16 cellular contexts compared by ENCODE assay signal in the genomic region with DNA sequence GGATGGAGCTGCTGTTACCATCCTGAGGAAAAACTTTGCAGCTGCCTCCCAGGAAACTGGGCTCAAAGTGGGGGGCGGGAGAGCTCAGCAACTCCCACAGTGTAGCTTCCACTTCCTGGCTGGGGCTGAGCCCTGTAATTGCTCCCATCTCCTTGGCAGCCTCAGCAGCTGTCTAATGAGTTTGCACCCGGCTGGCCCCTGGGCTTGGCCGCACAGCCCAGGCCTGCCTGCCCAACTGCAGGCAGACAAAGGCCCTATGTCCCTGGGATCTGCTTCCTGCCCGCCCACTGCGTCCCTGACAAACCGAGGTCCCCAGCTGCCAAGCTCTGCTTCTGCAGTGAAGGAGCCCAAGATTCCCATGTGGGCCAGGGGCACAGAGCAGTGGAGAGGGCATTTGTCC. TPM values are rescaled to one million over a fixed set of nuclear protein-coding genes. Genes with fewer than 3 reads are reported as not detected.
A peak's percentile ranks its signal among the peaks of the same experiment; 100 is the strongest.
DNase-seq lines count a peak whose midpoint lies in the region; ATAC-seq and TF ChIP-seq lines count a peak whose summit lies in the region.
"Had no signal": no experiment of that assay in that cellular context is flagged by ENCODE, and none has a peak within 500 bp of the region (broad histone marks: within the 10 kb centered on the region; RNA-seq: fewer than 3 reads in every experiment).

No MANE protein-coding gene starts in this region.

- H3K27me3 ChIP-seq in heart right ventricle (no peaks in the 10 kb centered on the region), trophoblast cell (ENCODE audit: insufficient read depth, low read length) (no peaks in the 10 kb centered on the region), esophagus squamous epithelium (peaks cover 0 to 4% (median 0%) of the 10 kb centered on the region in 4 donors), smooth muscle cell (ENCODE audit: low read depth) (no peaks in the 10 kb centered on the region)
- H3K27me3 ChIP-seq: cardiac muscle cell had no signal

- intact Hi-C loops in heart right ventricle (cut with DNase I) = no loop called here
- intact Hi-C loops in esophagus squamous epithelium (cut with DNase I) = no loop called here

- no peak for TF ChIP-seq CTCF in RWPE1 (conservative IDR thresholded peaks at IDR 0.05; ENCODE audit: low read depth)
- TF ChIP-seq CTCF in heart right ventricle (IDR thresholded peaks at IDR 0.05) = no peak
- TF ChIP-seq CTCF in esophagus squamous epithelium (IDR thresholded peaks at IDR 0.05) = no peak
- TF ChIP-seq CTCF in smooth muscle cell (IDR thresholded peaks at IDR 0.05; ENCODE audit: borderline replicate concordance, insufficient read depth, poor library complexity, severe bottlenecking) = no peak

- peak overlapping the region; percentile 7 for H4K8ac ChIP-seq in trophoblast cell (ENCODE audit: low read depth, low read length)

- no peaks in the 10 kb centered on the region for H3K4me1 Mint-ChIP-seq in stimulated activated effector memory CD8-positive, alpha-beta T cell treated with anti-CD3 and anti-CD28 coated beads, Interleukin-12 subunit alpha, Interleukin-12 subunit beta, amount 100 ng/mL, for 72 hours

- peak overlapping the region; percentile 34 for H2BK120ac ChIP-seq in trophoblast cell (ENCODE audit: insufficient read depth, low read length, poor library complexity)

- no peak overlapping the region for H3K4me3 ChIP-seq in heart right ventricle
- no peak overlapping the region for H3K4me3 ChIP-seq in trophoblast cell (ENCODE audit: low read depth, low read length)
- no peak overlapping the region for H3K4me3 ChIP-seq in esophagus squamous epithelium
- no peak overlapping the region for H3K4me3 ChIP-seq in smooth muscle cell
- H3K4me3 ChIP-seq: cardiac muscle cell had no signal

- peaks cover 3% of the 10 kb centered on the region for H3K79me2 ChIP-seq in trophoblast cell (ENCODE audit: control insufficient read depth, insufficient read depth, low read length, poor library complexity)
- no peaks in the 10 kb centered on the region for H3K79me2 ChIP-seq in smooth muscle cell (ENCODE audit: low read depth)

- H3K36me3 ChIP-seq in heart right ventricle = no peaks in the 10 kb centered on the region
- H3K36me3 ChIP-seq in trophoblast cell (ENCODE audit: control insufficient read depth in 1 of 2, insufficient read depth in 2 of 2, low read length in 2 of 2) = no peaks in the 10 kb centered on the region
- H3K36me3 ChIP-seq in esophagus squamous epithelium = no peaks in the 10 kb centered on the region
- no peaks in the 10 kb centered on the region for H3K36me3 ChIP-seq in smooth muscle cell (ENCODE audit: low read depth)
- H3K36me3 ChIP-seq: cardiac muscle cell had no signal

- H3K9ac ChIP-seq in trophoblast cell (ENCODE audit: low read length) (no peak overlapping the region), smooth muscle cell (ENCODE audit: low read depth) (no peak overlapping the region)

- H3K14ac ChIP-seq in trophoblast cell (ENCODE audit: low read length) = peak overlapping the region; percentile 69

- POLR2A ChIA-PET in RWPE1 (lab: Yijun Ruan, JAX; ENCODE audit: low non-redundant PET) = no interaction called here

- peak overlapping the region; percentile 48 for H3K18ac ChIP-seq in trophoblast cell (ENCODE audit: low read length)

- H3K4me3 Mint-ChIP-seq in stimulated activated effector memory CD8-positive, alpha-beta T cell treated with anti-CD3 and anti-CD28 coated beads, Interleukin-12 subunit alpha, Interleukin-12 subunit beta, amount 100 ng/mL, for 72 hours = no peak overlapping the region
- H3K4me3 Mint-ChIP-seq: IgD-negative memory B cell had no signal

- H3K27ac ChIP-seq in RWPE1 (peak overlapping the region; percentile 83), heart right ventricle (peak overlapping the region in 2 of 10 donors; percentile 4 to 43), trophoblast cell (ENCODE audit: low read depth, low read length) (peak overlapping the region; percentile 37), esophagus squamous epithelium (no peak overlapping the region), smooth muscle cell (ENCODE audit: low read depth) (no peak overlapping the region)
- H3K27ac ChIP-seq: C4-2B, cardiac muscle cell had no signal

- CTCF ChIA-PET in RWPE1 (lab: Yijun Ruan, JAX) = interaction anchor here (0.6 to 0.7 kb wide), 2 partner anchors 20 to 62 kb away, joined by 3 to 4 read pairs; no protein-coding TSS in a partner anchor

- H2BK5ac ChIP-seq in trophoblast cell (ENCODE audit: low read depth, low read length, poor library complexity) = peak overlapping the region; percentile 18

- H3K4ac ChIP-seq in trophoblast cell (ENCODE audit: low read depth, low read length) = no peak overlapping the region

- H3F3A ChIP-seq in smooth muscle cell (ENCODE audit: low read depth) = peaks cover 10% of the 10 kb centered on the region

- H3K9me3 ChIP-seq in heart right ventricle (no peaks in the 10 kb centered on the region), trophoblast cell (ENCODE audit: insufficient read depth, low read depth, low read length) (no peaks in the 10 kb centered on the region), esophagus squamous epithelium (no peaks in the 10 kb centered on the region), smooth muscle cell (replicated peaks; ENCODE audit: low read depth) (no peaks in the 10 kb centered on the region)

- peaks cover 47% of the 10 kb centered on the region for H3K79me1 ChIP-seq in trophoblast cell (ENCODE audit: low read length)

- H2AK5ac ChIP-seq in trophoblast cell (ENCODE audit: low read length) = peak overlapping the region; percentile 70

- 44 to 52% methylated on average over 6 of the region's 6 CpGs for WGBS in heart right ventricle, 2 donors
- no CpG with 5 or more reads among the region's 6 CpGs for WGBS in trophoblast cell (ENCODE audit: extremely low coverage, insufficient coverage, insufficient read length)
- WGBS in esophagus squamous epithelium, 2 donors = 40% methylated on average over 2 of the region's 6 CpGs; no CpG with 5 or more reads in 1 of the 2 donors
- whole genome bisulfite sequencing in smooth muscle cell (ENCODE audit: low lambda C conversion rate) = 69% methylated on average over 6 of the region's 6 CpGs

- peak; percentile 9 to 44 (median 17) for ATAC-seq in heart right ventricle
- ATAC-seq in stimulated activated effector memory CD8-positive, alpha-beta T cell treated with anti-CD3 and anti-CD28 coated beads, Interleukin-12 subunit alpha, Interleukin-12 subunit beta, amount 100 ng/mL, for 72 hours = no peak

- H2BK12ac ChIP-seq in trophoblast cell (ENCODE audit: low read length) = peak overlapping the region; percentile 12

- peak; percentile 78 for DNase-seq in Daoy (ENCODE audit: low read depth)
- no peak for DNase-seq in RWPE1 (ENCODE audit: low spot score)
- DNase-seq in heart right ventricle = peak in 1 of 2 donors; percentile 31
- DNase-seq in trophoblast cell = no peak
- DNase-seq in stimulated activated effector memory CD8-positive, alpha-beta T cell treated with anti-CD3 and anti-CD28 coated beads, Interleukin-12 subunit alpha, Interleukin-12 subunit beta, amount 100 ng/mL, for 72 hours (ENCODE audit: low spot score in 2 of 2) = no peak
- no peak for DNase-seq in CD1c-positive myeloid dendritic cell (ENCODE audit: extremely low spot score)
- DNase-seq in esophagus squamous epithelium (lab: John Stamatoyannopoulos, UW) = no peak
- no peak for DNase-seq in smooth muscle cell (lab: John Stamatoyannopoulos, UW; ENCODE audit: unreplicated experiment)
- DNase-seq: activated CD4-positive, CD25-positive, alpha-beta regulatory T cell treated with anti-CD3 and anti-CD28 coated beads, Interleukin-2, amount 50 U/mL, for 72 hours; activated T-cell treated with anti-CD3 and anti-CD28 coated beads, Interleukin-2, amount 50 U/mL, for 48 hours; GOT3; SIG-M5 had no signal

- peaks cover 0 to 49% (median 23%) of the 10 kb centered on the region in 9 donors for H3K4me1 ChIP-seq in heart right ventricle
- H3K4me1 ChIP-seq in trophoblast cell (ENCODE audit: control insufficient read depth in 1 of 2, insufficient read depth in 2 of 2, low read length in 2 of 2) = peaks cover 47 to 52% of the 10 kb centered on the region in 2 experiments
- H3K4me1 ChIP-seq in esophagus squamous epithelium = peaks cover 0 to 44% (median 0%) of the 10 kb centered on the region in 3 donors
- H3K4me1 ChIP-seq in smooth muscle cell (ENCODE audit: low read depth) = peaks cover 2% of the 10 kb centered on the region

- no peaks in the 10 kb centered on the region for H3K36me3 Mint-ChIP-seq in stimulated activated effector memory CD8-positive, alpha-beta T cell treated with anti-CD3 and anti-CD28 coated beads, Interleukin-12 subunit alpha, Interleukin-12 subunit beta, amount 100 ng/mL, for 72 hours

- H3K27ac Mint-ChIP-seq in stimulated activated effector memory CD8-positive, alpha-beta T cell treated with anti-CD3 and anti-CD28 coated beads, Interleukin-12 subunit alpha, Interleukin-12 subunit beta, amount 100 ng/mL, for 72 hours = no peak overlapping the region
- H3K27ac Mint-ChIP-seq: IgD-negative memory B cell had no signal

- peak overlapping the region; percentile 64 for H4K91ac ChIP-seq in trophoblast cell (ENCODE audit: low read depth, low read length)

- no peaks in the 10 kb centered on the region for H3K9me3 Mint-ChIP-seq in stimulated activated effector memory CD8-positive, alpha-beta T cell treated with anti-CD3 and anti-CD28 coated beads, Interleukin-12 subunit alpha, Interleukin-12 subunit beta, amount 100 ng/mL, for 72 hours
- H3K9me3 Mint-ChIP-seq: IgD-negative memory B cell had no signal

- no peak overlapping the region for H4K12ac ChIP-seq in trophoblast cell (ENCODE audit: low read depth, low read length)

- no peak overlapping the region for H2AFZ ChIP-seq in trophoblast cell (ENCODE audit: insufficient read depth, low read length, poor library complexity)
- H2AFZ ChIP-seq in smooth muscle cell (ENCODE audit: low read depth) = no peak overlapping the region

- H3K23ac ChIP-seq in trophoblast cell (ENCODE audit: low read length) = no peak overlapping the region

- H4K20me1 ChIP-seq in smooth muscle cell (ENCODE audit: low read depth) = no peaks in the 10 kb centered on the region

- no peak overlapping the region for H3K4me2 ChIP-seq in trophoblast cell (ENCODE audit: low read length)
- H3K4me2 ChIP-seq in smooth muscle cell = no peak overlapping the region

- TF ChIP-seq POLR2A in esophagus squamous epithelium (IDR thresholded peaks at IDR 0.05) = no peak

RNA-seq across cellular contexts. Expression of a gene that starts 30.1 kb away (rescaled TPM):
- 0.40 TPM in 1 of 2 replicates, not detected in the other for total RNA-seq in Daoy (2014; rRNA removed; shearing (Covaris generic))
- total RNA-seq in heart right ventricle = 1 to 10 TPM in 3 of 10 donors, under 1 TPM in 3, not detected in 4; 0.30 to 8.5 (median 0.96) TPM
- 1 to 10 TPM in 1 of 2 donors, not detected in 1; 2.0 TPM for polyA plus RNA-seq in heart right ventricle
- polyA plus RNA-seq in trophoblast cell (2013) = 0.14 and 0.19 TPM in 2 replicates
- total RNA-seq in esophagus squamous epithelium = 10 to 100 TPM in 1 of 4 donors, 1 to 10 TPM in 2, under 1 TPM in 1; 0.35 to 18.3 (median 1.4) TPM
- total RNA-seq in smooth muscle cell = not detected in 2 replicates
- polyA plus RNA-seq in smooth muscle cell = not detected in 2 replicates
- total RNA-seq: skeletal muscle tissue had no signal
- polyA plus RNA-seq: IgD-negative memory B cell had no signal

Comparison
In these comparisons a context has a peak if more than half of its experiments do, and no peak if none do; other contexts are left out.
1. H3K27ac ChIP-seq: peak in RWPE1 (single experiment) and trophoblast cell (single experiment); none in esophagus squamous epithelium (0 of 4) and smooth muscle cell (single experiment).